ENCODE assay signal across 11 cellular contexts in genomic region chr7:14834456-14834855, GRCh38.
DNase-seq lines count a peak whose midpoint lies in the region; ATAC-seq, FAIRE-seq and TF ChIP-seq lines count a peak whose summit lies in the region.
"Had no signal": no experiment of that assay in that cellular context is flagged by ENCODE, and none has a peak within 500 bp of the region (broad histone marks: within the 10 kb centered on the region; RNA-seq: fewer than 3 reads in every experiment).

No MANE protein-coding gene starts in this region.

- intact Hi-C loops in psoas muscle (cut with DNase I), result loop anchor here (10.0 kb wide), 2 partner anchors 70 to 180 kb away; no protein-coding TSS in a partner anchor
- intact Hi-C loops in pancreas (cut with DNase I), result no loop called here

- WGBS in psoas muscle, 3 donors, result 16 to 35% (median 23%) methylated on average over 3 of the region's 3 CpGs
- WGBS in pancreas, 2 donors, result 44 to 64% methylated on average over 3 of the region's 3 CpGs

- H3K27ac ChIP-seq in psoas muscle, result peak overlapping the region; percentile 91
- H3K27ac ChIP-seq in pancreas, result no peak overlapping the region

- H3K4me1 ChIP-seq in psoas muscle (peaks cover 36% of the 10 kb centered on the region), pancreas (no peaks in the 10 kb centered on the region)

- H3K27me3 ChIP-seq in psoas muscle (ENCODE audit: insufficient read depth in 3 of 3, low read length in 2 of 3), result no peaks in the 10 kb centered on the region
- H3K27me3 ChIP-seq in pancreas, result no peaks in the 10 kb centered on the region

- TF ChIP-seq CTCF in astrocyte of the cerebellum (IDR thresholded peaks at IDR 0.05; ENCODE audit: low read depth, low read length, missing control alignments) (no peak), psoas muscle (IDR thresholded peaks at IDR 0.05) (no peak), pancreas (IDR thresholded peaks at IDR 0.05) (no peak)

- H3K36me3 ChIP-seq in psoas muscle (ENCODE audit: insufficient read depth in 1 of 2, low read depth in 1 of 2) (no peaks in the 10 kb centered on the region), pancreas (no peaks in the 10 kb centered on the region)

- ATAC-seq in GM19023 (IDR thresholded peaks at IDR 0.05; ENCODE audit: unreplicated experiment) (peak; percentile 53), HG03159 (IDR thresholded peaks at IDR 0.05; ENCODE audit: unreplicated experiment) (peak; percentile 84), psoas muscle (peak; percentile 68 to 74 (median 70)), pancreas (no peak)

- H3K4me3 ChIP-seq in astrocyte of the cerebellum (ENCODE audit: low read depth, low read length) (no peak overlapping the region), psoas muscle (no peak overlapping the region), pancreas (no peak overlapping the region)

- H3K9me3 ChIP-seq in psoas muscle, result no peaks in the 10 kb centered on the region
- H3K9me3 ChIP-seq in pancreas, result no peaks in the 10 kb centered on the region

- peak; percentile 42 for DNase-seq in astrocyte of the cerebellum (ENCODE audit: low read depth)
- DNase-seq in psoas muscle, result no peak
- DNase-seq in pancreas, result no peak
- no peak for DNase-seq in retina
- no peak for DNase-seq in ACHN
- no peak for DNase-seq in NOMO-1 treated with DMSO at 0.1 percent for 48 hours (lab: John Stamatoyannopoulos, UW; ENCODE audit: unreplicated experiment)
- DNase-seq: effector CD8-positive, alpha-beta T cell; mammary epithelial cell; stimulated activated CD4-positive, alpha-beta T cell treated with anti-CD3 and anti-CD28 coated beads, Interleukin-2, amount 100 ng/mL, for 48 hours had no signal

- in situ Hi-C loops in astrocyte of the cerebellum (cut with HindIII; ENCODE audit: low sequenced_read_pairs), result no loop called here
- in situ Hi-C loops in ACHN (cut with HindIII; ENCODE audit: low pct_ligation_motif_present, low pct_unique_long_range_greater_than_20kb, low sequenced_read_pairs), result no loop called here

- no peak for FAIRE-seq in pancreas (lab: Jason Lieb, UNC)

Comparison
In these comparisons a context has a peak if more than half of its experiments do, and no peak if none do; other contexts are left out.
1. ATAC-seq: peak in GM19023 (single experiment), HG03159 (single experiment) and psoas muscle (4 of 4); none in pancreas (0 of 4).
2. intact Hi-C loops: an anchor here in psoas muscle (10.0 kb wide); none called in pancreas.